14 cellular contexts compared by ENCODE assay signal in the genomic region with DNA sequence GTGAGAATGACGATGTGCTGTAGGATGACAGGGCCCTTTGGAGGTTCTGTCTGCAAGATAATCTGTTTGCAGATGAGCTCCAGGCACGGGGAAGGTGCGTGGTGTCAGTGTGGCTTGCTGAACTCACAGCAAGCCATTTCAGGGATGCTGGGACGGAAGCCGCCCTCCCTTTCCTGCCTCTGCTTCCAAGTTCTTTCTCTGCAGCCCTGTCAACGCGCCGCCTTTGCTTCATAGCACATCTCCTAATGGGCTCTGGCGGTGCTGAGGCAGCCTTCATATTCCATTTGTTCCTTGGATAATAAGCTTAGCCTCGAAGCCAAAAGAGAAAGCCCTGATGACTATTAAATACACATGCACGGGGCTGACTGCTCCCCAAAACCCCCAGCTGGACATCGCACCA.
DNase-seq lines count a peak whose midpoint lies in the region; ATAC-seq and TF ChIP-seq lines count a peak whose summit lies in the region.
"Had no signal": no experiment of that assay in that cellular context is flagged by ENCODE, and none has a peak within 500 bp of the region (broad histone marks: within the 10 kb centered on the region; RNA-seq: fewer than 3 reads in every experiment).

No MANE protein-coding gene starts in this region.

- no peak for TF ChIP-seq RAD21 in neural cell (conservative IDR thresholded peaks at IDR 0.05)

- no peak for TF ChIP-seq EP300 in neural cell (conservative IDR thresholded peaks at IDR 0.05; ENCODE audit: poor library complexity, severe bottlenecking)

- H4K20me1 ChIP-seq in BLaER1 (no peaks in the 10 kb centered on the region), neural cell (ENCODE audit: insufficient read depth) (no peaks in the 10 kb centered on the region)

- H3K9ac ChIP-seq in BLaER1 (peak overlapping the region; percentile 38; the same call in 1 of the 2 replicates), neural cell (ENCODE audit: low read length) (peak overlapping the region; percentile 47)

- no peaks in the 10 kb centered on the region for H3K9me2 ChIP-seq in neural cell (ENCODE audit: insufficient read depth, low read length)

- no peaks in the 10 kb centered on the region for H3K27me3 ChIP-seq in BLaER1
- no peaks in the 10 kb centered on the region for H3K27me3 ChIP-seq in neural cell (ENCODE audit: insufficient read depth, low read depth, low read length)

- H3K36me3 ChIP-seq in BLaER1 (no peaks in the 10 kb centered on the region), KOPT-K1 (ENCODE audit: insufficient read depth, low read length) (no peaks in the 10 kb centered on the region), neural cell (ENCODE audit: insufficient read depth, low read length) (no peaks in the 10 kb centered on the region)

- DNase-seq in head of caudate nucleus (peak in 36 of 42 donors; percentile 32 to 85 (median 60)), CD1c-positive myeloid dendritic cell (ENCODE audit: extremely low spot score) (no peak)
- no peak for DNase-seq in activated CD8-positive, alpha-beta memory T cell treated with anti-CD3 and anti-CD28 coated beads, Interleukin-2, amount 50 U/mL, for 4 hours
- DNase-seq: NCI-H146, NCI-H2107, NCI-H446 treated with DMSO at 0.1 percent for 48 hours, NCI-H748 treated with DMSO at 0.1 percent for 48 hours, SHP77 had no signal

- no peak for TF ChIP-seq CTCF in neural cell (IDR thresholded peaks at IDR 0.05; ENCODE audit: poor library complexity, severe bottlenecking)

- H3K79me2 ChIP-seq in neural cell (replicated peaks; ENCODE audit: insufficient read depth, low read length), result no peaks in the 10 kb centered on the region

- H2AFZ ChIP-seq in neural cell (ENCODE audit: low read depth, low read length), result peak overlapping the region; percentile 45

- H3K27ac ChIP-seq in BLaER1 (peak overlapping the region; percentile 77), KOPT-K1 (ENCODE audit: low read depth, low read length, poor library complexity, severe bottlenecking) (peak overlapping the region; percentile 39), neural cell (ENCODE audit: low read length) (peak overlapping the region; percentile 79)

- peaks cover 100% of the 10 kb centered on the region for H3K4me1 ChIP-seq in BLaER1

- H3K4me2 ChIP-seq in BLaER1 (peak overlapping the region; percentile 91), neural cell (ENCODE audit: low read length) (peak overlapping the region; percentile 25)

- no peaks in the 10 kb centered on the region for H3F3A ChIP-seq in neural cell (ENCODE audit: insufficient read depth, low read length, poor library complexity, severe bottlenecking)

- intact Hi-C loops in head of caudate nucleus (cut with DNase I), result no loop called here

- no peaks in the 10 kb centered on the region for H3K9me3 ChIP-seq in BLaER1
- H3K9me3 ChIP-seq in KOPT-K1 (ENCODE audit: insufficient read depth, low read length, poor library complexity, severe bottlenecking), result no peaks in the 10 kb centered on the region
- no peaks in the 10 kb centered on the region for H3K9me3 ChIP-seq in neural cell (ENCODE audit: low read length)

- H3K4me3 ChIP-seq in BLaER1, result no peak overlapping the region
- H3K4me3 ChIP-seq in neural cell (ENCODE audit: low read length), result no peak overlapping the region

- ATAC-seq in HG03378 (IDR thresholded peaks at IDR 0.05; ENCODE audit: unreplicated experiment) (no peak), HG02938 (IDR thresholded peaks at IDR 0.05; ENCODE audit: unreplicated experiment) (no peak)
- ATAC-seq: Panc1 had no signal

TF ChIP-seq in neural cell, 6 proteins besides CTCF, POLR2A, EP300 and RAD21:
- TF ChIP-seq MXI1 (conservative IDR thresholded peaks at IDR 0.05; ENCODE audit: poor library complexity, severe bottlenecking), result peak; percentile 27
- no peak for TF ChIP-seq TAF1 (IDR thresholded peaks at IDR 0.05; ENCODE audit: low read depth)
- TF ChIP-seq POLR2AphosphoS5 (IDR thresholded peaks at IDR 0.05), result peak; percentile 22
- TF ChIP-seq SMC3 (conservative IDR thresholded peaks at IDR 0.05; ENCODE audit: poor library complexity), result no peak
- TF ChIP-seq, protein P1, sequence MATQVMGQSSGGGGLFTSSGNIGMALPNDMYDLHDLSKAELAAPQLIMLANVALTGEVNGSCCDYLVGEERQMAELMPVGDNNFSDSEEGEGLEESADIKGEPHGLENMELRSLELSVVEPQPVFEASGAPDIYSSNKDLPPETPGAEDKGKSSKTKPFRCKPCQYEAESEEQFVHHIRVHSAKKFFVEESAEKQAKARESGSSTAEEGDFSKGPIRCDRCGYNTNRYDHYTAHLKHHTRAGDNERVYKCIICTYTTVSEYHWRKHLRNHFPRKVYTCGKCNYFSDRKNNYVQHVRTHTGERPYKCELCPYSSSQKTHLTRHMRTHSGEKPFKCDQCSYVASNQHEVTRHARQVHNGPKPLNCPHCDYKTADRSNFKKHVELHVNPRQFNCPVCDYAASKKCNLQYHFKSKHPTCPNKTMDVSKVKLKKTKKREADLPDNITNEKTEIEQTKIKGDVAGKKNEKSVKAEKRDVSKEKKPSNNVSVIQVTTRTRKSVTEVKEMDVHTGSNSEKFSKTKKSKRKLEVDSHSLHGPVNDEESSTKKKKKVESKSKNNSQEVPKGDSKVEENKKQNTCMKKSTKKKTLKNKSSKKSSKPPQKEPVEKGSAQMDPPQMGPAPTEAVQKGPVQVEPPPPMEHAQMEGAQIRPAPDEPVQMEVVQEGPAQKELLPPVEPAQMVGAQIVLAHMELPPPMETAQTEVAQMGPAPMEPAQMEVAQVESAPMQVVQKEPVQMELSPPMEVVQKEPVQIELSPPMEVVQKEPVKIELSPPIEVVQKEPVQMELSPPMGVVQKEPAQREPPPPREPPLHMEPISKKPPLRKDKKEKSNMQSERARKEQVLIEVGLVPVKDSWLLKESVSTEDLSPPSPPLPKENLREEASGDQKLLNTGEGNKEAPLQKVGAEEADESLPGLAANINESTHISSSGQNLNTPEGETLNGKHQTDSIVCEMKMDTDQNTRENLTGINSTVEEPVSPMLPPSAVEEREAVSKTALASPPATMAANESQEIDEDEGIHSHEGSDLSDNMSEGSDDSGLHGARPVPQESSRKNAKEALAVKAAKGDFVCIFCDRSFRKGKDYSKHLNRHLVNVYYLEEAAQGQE (IDR thresholded peaks at IDR 0.05; ENCODE audit: borderline replicate concordance), result peak; percentile 95

Comparison
In these comparisons a context has a peak if more than half of its experiments do, and no peak if none do; other contexts are left out.
1. DNase-seq: peak in head of caudate nucleus (36 of 42); none in CD1c-positive myeloid dendritic cell (single experiment) and activated CD8-positive, alpha-beta memory T cell treated with anti-CD3 and anti-CD28 coated beads, Interleukin-2, amount 50 U/mL, for 4 hours (single experiment).
2. Peak in every context shown above with its lines, with median percentiles within 50 percentile points of each other: H3K27ac ChIP-seq.